ENCODE assay signal across 18 cellular contexts in the genomic region with DNA sequence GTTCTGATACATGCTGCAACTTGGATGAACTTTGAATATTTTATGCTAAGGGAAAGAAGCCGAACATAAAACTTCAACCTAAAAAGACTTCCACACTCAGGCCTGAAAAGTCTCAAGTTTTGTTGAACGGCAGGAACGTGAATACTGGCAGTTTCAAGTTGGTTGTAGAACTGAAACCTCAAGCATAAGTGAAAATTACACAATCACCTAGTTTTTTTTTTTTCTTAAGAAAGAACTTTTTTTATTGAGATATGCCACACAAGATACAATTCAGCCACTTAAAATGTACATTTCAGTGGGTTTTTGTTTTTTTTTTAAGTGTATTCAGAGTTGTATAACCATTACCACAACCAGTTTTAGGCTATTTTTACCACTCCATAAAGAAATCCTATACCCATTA. TPM values are rescaled to one million over a fixed set of nuclear protein-coding genes. Genes with fewer than 3 reads are reported as not detected.
A peak's percentile ranks its signal among the peaks of the same experiment; 100 is the strongest.
DNase-seq lines count a peak whose midpoint lies in the region; ATAC-seq, FAIRE-seq and TF ChIP-seq lines count a peak whose summit lies in the region.
"Had no signal": no experiment of that assay in that cellular context is flagged by ENCODE, and none has a peak within 500 bp of the region (broad histone marks: within the 10 kb centered on the region; RNA-seq: fewer than 3 reads in every experiment).

No MANE protein-coding gene starts in this region.

- POLR2A ChIA-PET in GM12878 (lab: Charles Lee), result interaction anchor here (0.7 kb wide), 1 partner anchor 18 kb away, joined by 4 read pairs; no protein-coding TSS in a partner anchor

- SMC1A ChIA-PET in GM12878 (lab: Charles Lee; ENCODE audit: uncharacterized antibody, unreplicated experiment), result interaction anchor here (1.0 kb wide), 1 partner anchor 147 kb away, joined by 3 read pairs; no protein-coding TSS in a partner anchor

- ATAC-seq in GM12878 (no peak), GM18519 (IDR thresholded peaks at IDR 0.05; ENCODE audit: low FRiP score, unreplicated experiment) (no peak)
- ATAC-seq: CD8-positive, alpha-beta T cell; HCT116; SK-N-SH treated with all-trans-retinoic acid at 6 μM for 48 hours had no signal

- no peaks in the 10 kb centered on the region for H4K20me1 ChIP-seq in GM12878 (ENCODE audit: control insufficient read depth, insufficient read depth)

- DNase-seq in CD1c-positive myeloid dendritic cell (ENCODE audit: extremely low spot score) (peak; percentile 77), NOMO-1 (lab: John Stamatoyannopoulos, UW; ENCODE audit: unreplicated experiment in 2 of 2) (peak; percentile 38 to 70), GM12878 (ENCODE audit: low read depth, low spot score) (no peak), cerebellar nuclear complex (lab: John Stamatoyannopoulos, UW) (no peak)
- DNase-seq in Jurkat, Clone E6-1 (ENCODE audit: low read depth, low spot score), result peak; percentile 29
- DNase-seq in activated CD4-positive, CD25-positive, alpha-beta regulatory T cell (lab: John Stamatoyannopoulos, UW), result no peak
- DNase-seq: CD8-positive, alpha-beta T cell; GM23248; KBM-7; NCI-H1105 treated with DMSO at 0.1 percent for 48 hours; NCI-H187; NCI-H446; NCI-H69; Peyer's patch; Right ventricle myocardium superior had no signal

- TF ChIP-seq RAD21 in GM12878 (IDR thresholded peaks at IDR 0.05; ENCODE audit: insufficient read depth, low read depth, low read length), result no peak

- CTCF ChIA-PET in GM12878 (lab: Yijun Ruan, JAX), result no interaction called here

- no peak overlapping the region for H2AFZ ChIP-seq in GM12878 (ENCODE audit: control insufficient read depth, low read depth, low read length)
- H2AFZ ChIP-seq: GM23248 had no signal

- BruUV-seq in GM12878 (replicated peaks; lab: Mats Ljungman, UMichigan), result no TSS peak

- no peak for FAIRE-seq in GM12878 (lab: Jason Lieb, UNC)

- RAD21 ChIA-PET in GM12878 (lab: Charles Lee; ENCODE audit: unreplicated experiment), result interaction anchor here (0.5 to 1.2 kb wide), 2 partner anchors 13 to 131 kb away, joined by 3 to 5 read pairs; no protein-coding TSS in a partner anchor

- intact Hi-C loops in GM12878 (cut with micrococcal nuclease; ENCODE audit: unreplicated experiment), result no loop called here

- H3K27me3 ChIP-seq in GM12878 (replicated peaks in 1 of 2; ENCODE audit: control insufficient read depth in 2 of 2, insufficient read depth in 2 of 2, low read length in 1 of 2), result no peaks in the 10 kb centered on the region
- H3K27me3 ChIP-seq: Peyer's patch had no signal

- no peak overlapping the region for H3K9ac ChIP-seq in GM12878 (ENCODE audit: control insufficient read depth, insufficient read depth, low read length)
- H3K9ac ChIP-seq: GM23248 had no signal

- no peaks in the 10 kb centered on the region for H3K4me1 ChIP-seq in GM12878 (ENCODE audit: control insufficient read depth, insufficient read depth, low read length)
- H3K4me1 ChIP-seq: Peyer's patch had no signal

- no peak for TF ChIP-seq POLR2A in GM12878 (IDR thresholded peaks at IDR 0.05; ENCODE audit: low read depth, low read length)

- H3K9me3 ChIP-seq in GM12878 (replicated peaks; ENCODE audit: control insufficient read depth, insufficient read depth, low read length), result no peaks in the 10 kb centered on the region; the same call in 2 of the 3 replicates
- H3K9me3 ChIP-seq: Peyer's patch had no signal

- no peaks in the 10 kb centered on the region for H3K79me2 ChIP-seq in GM12878 (ENCODE audit: control insufficient read depth, insufficient read depth, low read length)

- peaks cover 0 to 5% of the 10 kb centered on the region in 2 experiments; a peak in 2 of 4 replicates for H3K36me3 ChIP-seq in GM12878 (ENCODE audit: control insufficient read depth in 2 of 2, insufficient read depth in 2 of 2, low read length in 1 of 2)

- no peak overlapping the region for H3K27ac ChIP-seq in GM12878 (ENCODE audit: control insufficient read depth, insufficient read depth)
- H3K27ac ChIP-seq: GM23248, Peyer's patch had no signal

- no peak overlapping the region for H3K4me3 ChIP-seq in Jurkat, Clone E6-1 (ENCODE audit: low read length)
- no peak overlapping the region for H3K4me3 ChIP-seq in GM12878
- H3K4me3 ChIP-seq: GM23248, Peyer's patch had no signal

- no peak overlapping the region for H3K4me2 ChIP-seq in GM12878 (ENCODE audit: control insufficient read depth, insufficient read depth)

- TF ChIP-seq CTCF in GM12878 (IDR thresholded peaks at IDR 0.05 in 2 of 3, conservative IDR thresholded peaks at IDR 0.05 in 1 of 3; ENCODE audit: control insufficient read depth in 2 of 3, extremely low read depth in 1 of 3, insufficient read depth in 1 of 3, low read depth in 3 of 3, low read length in 3 of 3), result no peak

- WGBS in GM12878 (ENCODE audit: insufficient coverage, insufficient replicate concordance, low lambda C conversion rate, missing lambda C conversion rate), result 93% methylated on average over 3 of the region's 3 CpGs

- TF ChIP-seq EP300 in GM12878 (IDR thresholded peaks at IDR 0.05; ENCODE audit: borderline replicate concordance in 1 of 2, control insufficient read depth in 1 of 2, low read depth in 2 of 2, low read length in 2 of 2), result no peak

- in situ Hi-C loops in GM12878 (cut with MboI), result no loop called here

TF ChIP-seq in GM12878, 131 proteins besides CTCF, POLR2A, EP300 and RAD21:
- TF ChIP-seq TBL1XR1 (IDR thresholded peaks at IDR 0.05; ENCODE audit: low read depth, low read length) (no peak), ZNF384 (IDR thresholded peaks at IDR 0.05; ENCODE audit: borderline replicate concordance, low read depth, low read length) (peak; percentile 54; the same call in 1 of the 2 replicates)
- TF ChIP-seq, protein P1, sequence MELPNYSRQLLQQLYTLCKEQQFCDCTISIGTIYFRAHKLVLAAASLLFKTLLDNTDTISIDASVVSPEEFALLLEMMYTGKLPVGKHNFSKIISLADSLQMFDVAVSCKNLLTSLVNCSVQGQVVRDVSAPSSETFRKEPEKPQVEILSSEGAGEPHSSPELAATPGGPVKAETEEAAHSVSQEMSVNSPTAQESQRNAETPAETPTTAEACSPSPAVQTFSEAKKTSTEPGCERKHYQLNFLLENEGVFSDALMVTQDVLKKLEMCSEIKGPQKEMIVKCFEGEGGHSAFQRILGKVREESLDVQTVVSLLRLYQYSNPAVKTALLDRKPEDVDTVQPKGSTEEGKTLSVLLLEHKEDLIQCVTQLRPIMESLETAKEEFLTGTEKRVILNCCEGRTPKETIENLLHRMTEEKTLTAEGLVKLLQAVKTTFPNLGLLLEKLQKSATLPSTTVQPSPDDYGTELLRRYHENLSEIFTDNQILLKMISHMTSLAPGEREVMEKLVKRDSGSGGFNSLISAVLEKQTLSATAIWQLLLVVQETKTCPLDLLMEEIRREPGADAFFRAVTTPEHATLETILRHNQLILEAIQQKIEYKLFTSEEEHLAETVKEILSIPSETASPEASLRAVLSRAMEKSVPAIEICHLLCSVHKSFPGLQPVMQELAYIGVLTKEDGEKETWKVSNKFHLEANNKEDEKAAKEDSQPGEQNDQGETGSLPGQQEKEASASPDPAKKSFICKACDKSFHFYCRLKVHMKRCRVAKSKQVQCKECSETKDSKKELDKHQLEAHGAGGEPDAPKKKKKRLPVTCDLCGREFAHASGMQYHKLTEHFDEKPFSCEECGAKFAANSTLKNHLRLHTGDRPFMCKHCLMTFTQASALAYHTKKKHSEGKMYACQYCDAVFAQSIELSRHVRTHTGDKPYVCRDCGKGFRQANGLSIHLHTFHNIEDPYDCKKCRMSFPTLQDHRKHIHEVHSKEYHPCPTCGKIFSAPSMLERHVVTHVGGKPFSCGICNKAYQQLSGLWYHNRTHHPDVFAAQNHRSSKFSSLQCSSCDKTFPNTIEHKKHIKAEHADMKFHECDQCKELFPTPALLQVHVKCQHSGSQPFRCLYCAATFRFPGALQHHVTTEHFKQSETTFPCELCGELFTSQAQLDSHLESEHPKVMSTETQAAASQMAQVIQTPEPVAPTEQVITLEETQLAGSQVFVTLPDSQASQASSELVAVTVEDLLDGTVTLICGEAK (IDR thresholded peaks at IDR 0.05; ENCODE audit: borderline replicate concordance), result peak; percentile 26; the same call in 1 of the 2 replicates

RNA-seq across cellular contexts. Expression of gene ADORA2A, which starts 50.8 kb away (rescaled TPM):
- polyA plus RNA-seq in Jurkat, Clone E6-1 (2012; ENCODE audit: insufficient read depth, insufficient read length), result 6.1 TPM
- total RNA-seq in GM12878 (2013; cell fraction: nucleolus; rRNA removed), result 55.4 and 60.9 TPM in 2 replicates
- 27.4 and 28.5 TPM in 2 replicates for total RNA-seq in GM12878 (2014; rRNA removed)
- 10.5 and 10.9 TPM in 2 replicates for total RNA-seq in GM12878 (2014; rRNA removed; fragmentation: Illumina TruSeq; extraction: Trizol)
- total RNA-seq in GM12878 (2021), result 22.9 and 23.6 TPM in 2 replicates
- polyA plus RNA-seq in GM12878 (2011; ENCODE audit: low read depth), result 9.5 TPM
- polyA plus RNA-seq in GM12878 (2011; rRNA removed), result 16.2 and 31.2 TPM in 2 replicates
- polyA plus RNA-seq in GM12878 (2011; cell fraction: cytosol; rRNA removed), result 49.3 and 77.4 TPM in 2 replicates
- 45.4 and 47.1 TPM in 2 replicates for polyA plus RNA-seq in GM12878 (2011; cell fraction: nucleus; rRNA removed)
- 22.8 and 28.8 TPM in 2 replicates for polyA plus RNA-seq in GM12878 (2012)
- 4.6 and 15.9 TPM in 2 replicates for polyA plus RNA-seq in GM12878 (2014; fragmentation: Illumina TruSeq; extraction: Trizol)
- 1 to 10 TPM in 1 of 2 experiments, under 1 TPM in 1; 0.69 to 1.6 TPM for polyA plus RNA-seq in GM12878 (2014; fragmentation: Nextera tagmentation; extraction: Ambion mirVana)
- 29.6 and 30.5 TPM in 2 replicates for polyA plus RNA-seq in GM12878 (2014; rRNA removed)
- polyA plus RNA-seq in GM12878 (2016; fragmentation: Nextera tagmentation; extraction: Ambion mirVana), result 10 to 100 TPM; 15.8 to 20.6 TPM
- 38.3 and 56.7 TPM in 2 replicates for polyA minus RNA-seq in GM12878 (2011; rRNA and poly(A)+ RNA removed)
- polyA minus RNA-seq in GM12878 (2011; cell fraction: cytosol; rRNA and poly(A)+ RNA removed), result 11.3 and 12.3 TPM in 2 replicates
- polyA minus RNA-seq in GM12878 (2011; cell fraction: nucleus; rRNA and poly(A)+ RNA removed), result 15.4 and 23.7 TPM in 2 replicates

Comparison
In these comparisons a context has a peak if more than half of its experiments do, and no peak if none do; other contexts are left out.
1. DNase-seq: peak in CD1c-positive myeloid dendritic cell (single experiment), Jurkat, Clone E6-1 (single experiment) and NOMO-1 (2 of 2); none in GM12878 (single experiment), cerebellar nuclear complex (0 of 2) and activated CD4-positive, CD25-positive, alpha-beta regulatory T cell (0 of 4).